Comparison of ENCODE assay signal across 1 cellular context in the genomic region with DNA sequence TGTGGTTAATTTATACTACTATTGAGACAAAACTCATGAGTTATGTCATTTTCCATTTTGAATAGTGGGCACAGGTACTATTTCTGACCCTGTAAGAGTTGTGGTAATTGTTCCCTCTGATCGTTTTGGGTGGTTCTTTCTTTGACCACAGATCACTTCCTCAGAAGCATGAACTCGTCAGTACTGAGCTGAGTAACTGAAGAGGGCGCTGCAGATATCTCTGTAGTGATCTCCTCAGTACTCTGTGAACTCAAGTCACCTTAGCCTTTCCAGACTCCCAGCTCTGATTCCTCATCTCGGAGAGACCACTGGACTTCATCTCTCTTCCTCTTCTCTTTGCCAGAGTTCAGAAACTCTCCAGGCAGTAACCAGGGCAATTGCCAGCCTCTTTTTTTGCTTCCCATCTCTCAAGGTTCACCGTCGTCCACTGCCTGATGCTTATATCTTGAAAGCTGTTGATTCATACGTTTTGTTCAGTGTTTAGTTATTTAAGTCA.
TF ChIP-seq lines count a peak whose summit lies in the region.

No MANE protein-coding gene starts in this region.

TF ChIP-seq in IMR-90, 13 proteins besides CTCF, POLR2A, EP300 and RAD21:
- TF ChIP-seq MAFK (IDR thresholded peaks at IDR 0.05; ENCODE audit: low read depth, low read length) (no peak), MXI1 (IDR thresholded peaks at IDR 0.05; ENCODE audit: borderline replicate concordance, low read depth, low read length) (no peak), NFE2L2 (IDR thresholded peaks at IDR 0.05; ENCODE audit: low read depth, low read length) (no peak), CHD1 (IDR thresholded peaks at IDR 0.05; ENCODE audit: low read depth, low read length) (no peak), SMC3 (IDR thresholded peaks at IDR 0.05; ENCODE audit: low read depth, low read length) (no peak), BHLHE40 (IDR thresholded peaks at IDR 0.05; ENCODE audit: low read depth, low read length) (no peak)
- TF ChIP-seq, protein P1, sequence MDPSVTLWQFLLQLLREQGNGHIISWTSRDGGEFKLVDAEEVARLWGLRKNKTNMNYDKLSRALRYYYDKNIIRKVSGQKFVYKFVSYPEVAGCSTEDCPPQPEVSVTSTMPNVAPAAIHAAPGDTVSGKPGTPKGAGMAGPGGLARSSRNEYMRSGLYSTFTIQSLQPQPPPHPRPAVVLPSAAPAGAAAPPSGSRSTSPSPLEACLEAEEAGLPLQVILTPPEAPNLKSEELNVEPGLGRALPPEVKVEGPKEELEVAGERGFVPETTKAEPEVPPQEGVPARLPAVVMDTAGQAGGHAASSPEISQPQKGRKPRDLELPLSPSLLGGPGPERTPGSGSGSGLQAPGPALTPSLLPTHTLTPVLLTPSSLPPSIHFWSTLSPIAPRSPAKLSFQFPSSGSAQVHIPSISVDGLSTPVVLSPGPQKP (IDR thresholded peaks at IDR 0.05; ENCODE audit: borderline replicate concordance, low read depth, low read length): no peak
